1 cellular context compared by ENCODE assay signal in the genomic region with DNA sequence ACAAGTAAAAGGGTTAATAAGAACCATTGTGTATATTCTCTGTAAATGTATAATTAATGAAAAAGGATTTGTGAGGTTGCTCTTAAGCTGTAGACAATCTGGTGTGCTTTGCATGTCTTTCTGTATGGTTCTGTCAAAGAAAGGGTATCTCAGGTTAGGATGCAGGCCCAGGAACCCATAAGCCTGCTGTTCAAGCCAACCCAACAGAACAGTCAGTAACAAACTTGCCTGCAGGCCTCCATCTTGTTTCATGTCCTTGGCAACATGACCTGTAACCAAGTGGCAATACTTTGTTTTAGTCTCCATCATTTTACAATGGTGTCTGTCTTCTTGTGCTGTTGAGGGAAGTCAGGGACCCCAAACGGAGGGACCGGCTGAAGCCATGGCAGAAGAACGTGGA.
A peak's percentile ranks its signal among the peaks of the same experiment; 100 is the strongest.
TF ChIP-seq lines count a peak whose summit lies in the region.

No MANE protein-coding gene starts in this region.

TF ChIP-seq in H1, 55 proteins besides CTCF, POLR2A, EP300 and RAD21:
- TF ChIP-seq MAFK (IDR thresholded peaks at IDR 0.05; ENCODE audit: low read depth, low read length) = no peak
- peak; percentile 65; the same call in 1 of the 2 replicates for TF ChIP-seq YY1 (IDR thresholded peaks at IDR 0.05; ENCODE audit: low read depth, low read length)
